Comparison of ENCODE assay signal across 11 cellular contexts in the genomic region with DNA sequence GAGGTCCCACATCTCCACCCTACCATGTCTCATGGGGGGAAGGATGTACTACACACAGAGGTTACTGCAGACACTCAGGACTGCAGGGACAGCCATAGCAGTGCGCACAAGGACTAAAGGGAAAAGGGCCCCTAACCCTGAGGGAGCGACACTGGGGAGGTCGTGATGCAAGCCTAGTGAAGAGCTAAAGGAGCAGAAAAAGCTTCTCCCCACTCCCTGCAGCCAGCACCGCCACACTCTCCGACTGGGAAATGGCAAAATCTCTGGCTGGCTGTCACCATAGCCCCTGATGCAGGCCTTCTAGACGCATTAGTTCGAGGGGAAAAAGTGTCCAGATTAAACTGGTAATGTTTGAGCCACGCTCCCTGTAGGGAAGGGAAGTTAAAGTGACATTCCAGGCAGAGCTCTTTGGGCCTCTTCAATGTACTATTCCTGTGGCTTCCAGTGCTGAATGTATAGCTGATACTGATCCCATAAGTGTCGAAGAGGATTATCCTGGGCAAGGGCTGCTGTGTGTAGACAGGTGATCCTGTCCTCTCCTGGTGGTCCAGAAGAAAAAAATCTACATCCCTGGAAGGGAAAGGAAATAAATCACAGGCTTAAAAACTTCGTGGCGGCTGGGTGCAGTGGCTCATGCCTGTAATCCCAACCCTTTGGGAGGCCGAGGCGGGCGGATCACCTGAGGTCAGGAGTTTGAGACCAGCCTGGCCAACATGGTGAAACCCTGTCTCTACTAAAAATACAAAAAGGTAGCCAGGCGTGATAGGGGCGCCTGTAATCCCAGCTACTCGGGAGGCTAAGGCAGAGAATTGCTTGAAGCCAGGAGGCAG. TPM values are rescaled to one million over a fixed set of nuclear protein-coding genes. Genes with fewer than 3 reads are reported as not detected.
DNase-seq lines count a peak whose midpoint lies in the region; ATAC-seq and TF ChIP-seq lines count a peak whose summit lies in the region.
"Had no signal": no experiment of that assay in that cellular context is flagged by ENCODE, and none has a peak within 500 bp of the region (broad histone marks: within the 10 kb centered on the region; RNA-seq: fewer than 3 reads in every experiment).

No MANE protein-coding gene starts in this region.

- H3K27me3 ChIP-seq in transverse colon = no peaks in the 10 kb centered on the region

- H3K4me1 ChIP-seq in transverse colon = peaks cover 11 to 50% (median 30%) of the 10 kb centered on the region in 4 donors

- H3K27ac ChIP-seq in cingulate gyrus (ENCODE audit: low read depth, low read length) = peak overlapping the region; percentile 97
- peak overlapping the region; percentile 59 to 76 (median 70) for H3K27ac ChIP-seq in transverse colon

- H3K27ac Mint-ChIP-seq in nephron = peak overlapping the region; percentile 14 to 80 (median 71)

- no peaks in the 10 kb centered on the region for H3K36me3 ChIP-seq in transverse colon

- DNase-seq in NCI-H82 treated with DMSO at 0.1 percent for 48 hours (lab: John Stamatoyannopoulos, UW; ENCODE audit: unreplicated experiment) (peak; percentile 83), transverse colon (no peak)
- DNase-seq in activated T-cell treated with anti-CD3 and anti-CD28 coated beads, Interleukin-2, amount 50 U/mL, for 48 hours = no peak
- DNase-seq in stimulated activated CD4-positive, alpha-beta T cell treated with anti-CD3 and anti-CD28 coated beads, Interleukin-4, amount 100 ng/mL, for 24 hours = no peak

- TF ChIP-seq CTCF in nephron (IDR thresholded peaks at IDR 0.05; ENCODE audit: unreplicated experiment in 3 of 3) (no peak), transverse colon (IDR thresholded peaks at IDR 0.05) (no peak)

- H3K36me3 Mint-ChIP-seq in nephron (ENCODE audit: low read depth) = peaks cover 10% of the 10 kb centered on the region

- no peaks in the 10 kb centered on the region for H3K9me3 Mint-ChIP-seq in nephron
- H3K9me3 Mint-ChIP-seq: CD8-positive, alpha-beta memory T cell had no signal

- no peak for TF ChIP-seq POLR2A in transverse colon (IDR thresholded peaks at IDR 0.05)

- TF ChIP-seq EP300 in transverse colon (IDR thresholded peaks at IDR 0.05; ENCODE audit: low read depth) = no peak

- no peaks in the 10 kb centered on the region for H3K27me3 Mint-ChIP-seq in nephron (ENCODE audit: low read depth)

- H3K4me3 Mint-ChIP-seq in nephron = peak overlapping the region; percentile 12 to 50 (median 26)

- no peak overlapping the region for H3K4me3 ChIP-seq in transverse colon
- H3K4me3 ChIP-seq: K562 had no signal

- peaks cover 66% of the 10 kb centered on the region for H3K4me1 Mint-ChIP-seq in nephron

- intact Hi-C loops in transverse colon (cut with DNase I; ENCODE audit: low total_unique reads) = loop anchor here (5.0 kb wide), 1 partner anchor 163 kb away; no protein-coding TSS in a partner anchor

- in situ Hi-C loops in transverse colon (cut with MboI; ENCODE audit: low pct_ligation_motif_present in 1 of 4, low pct_unique_long_range_greater_than_20kb in 1 of 4, low sequenced_read_pairs in 3 of 4) = loop anchor here in 2 of 4 donors (10.0 to 25.0 kb wide), 4 partner anchors 171 to 428 kb away; a partner anchor contains a TSS

- WGBS in transverse colon (ENCODE audit: low coverage in 1 of 2), 2 donors = 43 to 66% methylated on average over 3 to 17 of the region's 17 CpGs

- ATAC-seq in HG02981 (IDR thresholded peaks at IDR 0.05; ENCODE audit: unreplicated experiment) = no peak
- ATAC-seq: K562 had no signal

- H3K9me3 ChIP-seq in transverse colon = no peaks in the 10 kb centered on the region

RNA-seq across cellular contexts. Expression of a gene that starts 5.4 kb away (rescaled TPM):
- total RNA-seq in transverse colon = 10 to 100 TPM; 12.0 to 77.4 (median 24.9) TPM

RNA-seq across cellular contexts. Expression of a gene that starts 5.5 kb away (rescaled TPM):
- 10 to 100 TPM in 3 of 4 donors, 1 to 10 TPM in 1; 1.5 to 40.7 (median 19.7) TPM for total RNA-seq in transverse colon

RNA-seq across cellular contexts. Expression of a gene that starts 44.3 kb away (rescaled TPM):
- 1 to 10 TPM in 1 of 4 donors, under 1 TPM in 1, not detected in 2; 0.64 to 1.4 TPM for total RNA-seq in transverse colon
- total RNA-seq: CD8-positive, alpha-beta memory T cell; K562; lung microvascular endothelial cell; T-helper 2 cell treated with Interferon-gamma antibody and Interleukin-4, amounts not matched to agents 100 ng/mL and 5 ng/mL, for 36 hours had no signal
